20 cellular contexts compared by ENCODE assay signal in the genomic region with DNA sequence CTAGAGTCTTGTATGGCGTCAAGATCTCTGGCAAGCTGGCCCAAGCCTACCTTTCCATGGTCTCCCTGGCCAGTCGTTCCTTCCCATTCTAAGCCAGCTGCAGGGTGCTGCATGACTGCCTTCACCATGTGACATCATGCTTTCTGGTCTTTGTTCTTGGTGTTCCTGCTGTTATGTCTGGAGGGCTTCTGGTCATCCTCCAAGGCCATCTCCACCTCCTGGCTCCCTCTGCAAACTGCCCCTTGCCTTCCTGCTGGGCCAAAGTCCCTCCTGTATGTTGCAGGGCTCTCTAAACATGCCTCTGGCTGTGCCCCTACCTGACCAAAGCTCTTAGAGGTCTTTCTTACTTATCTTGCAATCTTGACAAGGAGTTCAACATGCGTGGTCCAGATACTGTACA. TPM values are rescaled to one million over a fixed set of nuclear protein-coding genes. Genes with fewer than 3 reads are reported as not detected.
"Had no signal": no experiment of that assay in that cellular context is flagged by ENCODE, and none has a peak within 500 bp of the region (broad histone marks: within the 10 kb centered on the region; RNA-seq: fewer than 3 reads in every experiment).

No MANE protein-coding gene starts in this region.

- H3K4me3 ChIP-seq: cardiac muscle cell, gastroesophageal sphincter, heart left ventricle, suprapubic skin, upper lobe of left lung had no signal

- H3K4me3 Mint-ChIP-seq: activated B cell treated with CpG ODN at 0.5 μM for 24 hours; activated naive CD8-positive, alpha-beta T cell treated with anti-CD3 and anti-CD28 coated beads, Interleukin-2, amount 10 ng/mL, durations not matched to agents 7 days and 5 days; activated T-helper 1 cell treated with anti-CD3 and anti-CD28 coated beads, Interleukin-12 subunit alpha, Interleukin-12 subunit beta, Interleukin-2, Interleukin-4 antibody, amounts not matched to agents 30 ng/mL and 10 ng/mL and 1 ng/mL, durations not matched to agents 14 hours and 24 hours and 36 hours; immature natural killer cell; mesothelial cell of epicardium; natural killer cell treated with Interleukin-12 subunit alpha and Interleukin-12 subunit beta and Interleukin-15 and Interleukin-18, amount 100 ng/mL, for 72 hours; T-cell had no signal

- H3K36me3 ChIP-seq: cardiac muscle cell, gastroesophageal sphincter, heart left ventricle, suprapubic skin, upper lobe of left lung had no signal

- H3K9me3 Mint-ChIP-seq: activated naive CD8-positive, alpha-beta T cell treated with anti-CD3 and anti-CD28 coated beads, Interleukin-2, amount 10 ng/mL, durations not matched to agents 7 days and 5 days; activated T-helper 1 cell treated with anti-CD3 and anti-CD28 coated beads, Interleukin-12 subunit alpha, Interleukin-12 subunit beta, Interleukin-2, Interleukin-4 antibody, amounts not matched to agents 30 ng/mL and 10 ng/mL and 1 ng/mL, durations not matched to agents 14 hours and 24 hours and 36 hours; natural killer cell treated with Interleukin-12 subunit alpha and Interleukin-12 subunit beta and Interleukin-15 and Interleukin-18, amount 100 ng/mL, for 72 hours had no signal

- H3K9me3 ChIP-seq: suprapubic skin had no signal

- H3K36me3 Mint-ChIP-seq: activated naive CD8-positive, alpha-beta T cell treated with anti-CD3 and anti-CD28 coated beads, Interleukin-2, amount 10 ng/mL, durations not matched to agents 7 days and 5 days; immature natural killer cell; mesothelial cell of epicardium; natural killer cell treated with Interleukin-12 subunit alpha and Interleukin-12 subunit beta and Interleukin-15 and Interleukin-18, amount 100 ng/mL, for 72 hours; T-cell had no signal

- H3K4me1 ChIP-seq: suprapubic skin had no signal

- H3K4me1 Mint-ChIP-seq: activated B cell treated with CpG ODN at 0.5 μM for 24 hours; activated naive CD8-positive, alpha-beta T cell treated with anti-CD3 and anti-CD28 coated beads, Interleukin-2, amount 10 ng/mL, durations not matched to agents 7 days and 5 days; immature natural killer cell; mesothelial cell of epicardium; T-cell had no signal

- H3K27me3 ChIP-seq: cardiac muscle cell, upper lobe of left lung had no signal

- ATAC-seq: gastroesophageal sphincter; heart left ventricle; SK-N-SH treated with all-trans-retinoic acid at 6 μM for 48 hours; stimulated activated naive CD8-positive, alpha-beta T cell treated with anti-CD3 and anti-CD28 coated beads, Interleukin-15, Interleukin-2, amounts not matched to agents 100 U/mL and 50 U/mL, for 24 hours; T-cell had no signal

- H3K27ac ChIP-seq: cardiac muscle cell, gastroesophageal sphincter, heart left ventricle, suprapubic skin, upper lobe of left lung had no signal

- DNase-seq: activated B cell treated with CpG ODN at 0.5 μM for 24 hours; activated CD4-positive, alpha-beta T cell treated with anti-CD3 and anti-CD28 coated beads for 48 hours; activated naive CD4-positive, alpha-beta T cell treated with Interleukin-2 at 50 U/mL for 16 hours; activated naive CD8-positive, alpha-beta T cell treated with anti-CD3 and anti-CD28 coated beads, Interleukin-2, amount 10 ng/mL, durations not matched to agents 7 days and 5 days; activated T-cell treated with anti-CD3 and anti-CD28 coated beads for 4 hours; amygdala; immature natural killer cell; stimulated activated naive CD8-positive, alpha-beta T cell treated with anti-CD3 and anti-CD28 coated beads, Interleukin-15, Interleukin-2, amounts not matched to agents 100 U/mL and 50 U/mL, for 24 hours; T-cell; upper lobe of left lung had no signal

- H3K27ac Mint-ChIP-seq: activated B cell treated with CpG ODN at 0.5 μM for 24 hours; activated naive CD8-positive, alpha-beta T cell treated with anti-CD3 and anti-CD28 coated beads, Interleukin-2, amount 10 ng/mL, durations not matched to agents 7 days and 5 days; activated T-helper 1 cell treated with anti-CD3 and anti-CD28 coated beads, Interleukin-12 subunit alpha, Interleukin-12 subunit beta, Interleukin-2, Interleukin-4 antibody, amounts not matched to agents 30 ng/mL and 10 ng/mL and 1 ng/mL, durations not matched to agents 14 hours and 24 hours and 36 hours; immature natural killer cell; mesothelial cell of epicardium; natural killer cell treated with Interleukin-12 subunit alpha and Interleukin-12 subunit beta and Interleukin-15 and Interleukin-18, amount 100 ng/mL, for 72 hours; T-cell had no signal

RNA-seq across cellular contexts. Expression of gene SHH, which starts 44.4 kb away (rescaled TPM):
- total RNA-seq: activated B cell treated with CpG ODN at 0.5 μM for 24 hours; activated naive CD8-positive, alpha-beta T cell treated with anti-CD3 and anti-CD28 coated beads, Interleukin-2, amount 10 ng/mL, durations not matched to agents 7 days and 5 days; activated T-helper 1 cell treated with anti-CD3 and anti-CD28 coated beads, Interleukin-12 subunit alpha, Interleukin-12 subunit beta, Interleukin-2, Interleukin-4 antibody, amounts not matched to agents 30 ng/mL and 10 ng/mL and 1 ng/mL, durations not matched to agents 14 hours and 24 hours and 36 hours; cardiac muscle cell; heart left ventricle; lower leg skin; natural killer cell treated with Interleukin-12 subunit alpha and Interleukin-12 subunit beta and Interleukin-15 and Interleukin-18, amount 100 ng/mL, for 72 hours; skeletal muscle tissue had no signal
- polyA plus RNA-seq: cardiac muscle cell, heart left ventricle, immature natural killer cell had no signal
